ENCODE assay signal across 1 cellular context in genomic region chr2:218406209-218406948, GRCh38.
TF ChIP-seq lines count a peak whose summit lies in the region.

No MANE protein-coding gene starts in this region.

TF ChIP-seq in HepG2, 621 proteins besides CTCF, POLR2A, EP300 and RAD21 (continued from another document and continues in another):
- TF ChIP-seq E2F1 (CRISPR knock-in tag; IDR thresholded peaks at IDR 0.05) (peak; percentile 51; the same call in 1 of the 2 replicates), KAT7 (CRISPR knock-in tag; IDR thresholded peaks at IDR 0.05; ENCODE audit: borderline replicate concordance) (peak; percentile 73; the same call in 1 of the 2 replicates), HNRNPUL1 (IDR thresholded peaks at IDR 0.05; ENCODE audit: low read depth, low read length) (0 out of 2 replicates have a peak, but pooled peaks have one; percentile 42), MAF1 (CRISPR knock-in tag; IDR thresholded peaks at IDR 0.05; ENCODE audit: borderline replicate concordance) (0 out of 2 replicates have a peak, but pooled peaks have one; percentile 4), ZNF839 (CRISPR knock-in tag; IDR thresholded peaks at IDR 0.05; ENCODE audit: borderline replicate concordance) (peak; percentile 86), AKNA (CRISPR knock-in tag; IDR thresholded peaks at IDR 0.05; ENCODE audit: borderline replicate concordance) (no peak), ZNF101 (CRISPR knock-in tag; IDR thresholded peaks at IDR 0.05; ENCODE audit: borderline replicate concordance, low read depth) (no peak), HMGXB3 (CRISPR knock-in tag; IDR thresholded peaks at IDR 0.05; ENCODE audit: borderline replicate concordance) (no peak; the same call in 1 of the 2 replicates), ZNF644 (CRISPR knock-in tag; IDR thresholded peaks at IDR 0.05; ENCODE audit: low read depth) (0 out of 2 replicates have a peak, but pooled peaks have one; percentile 8), TEAD2 (CRISPR knock-in tag; IDR thresholded peaks at IDR 0.05) (no peak), ETS1 (CRISPR knock-in tag; IDR thresholded peaks at IDR 0.05) (no peak), ATF4 (CRISPR knock-in tag; IDR thresholded peaks at IDR 0.05) (0 out of 4 replicates have a peak, but pooled peaks of 1 of the 2 experiments have one; percentile 24), IRF9 (CRISPR knock-in tag; IDR thresholded peaks at IDR 0.05; ENCODE audit: borderline replicate concordance) (no peak; the same call in 1 of the 2 replicates), ZSCAN29 (CRISPR knock-in tag; conservative IDR thresholded peaks at IDR 0.05) (no peak), ZBTB7B (CRISPR knock-in tag; IDR thresholded peaks at IDR 0.05) (peak; percentile 99), ZFY (CRISPR knock-in tag; IDR thresholded peaks at IDR 0.05) (peak; percentile 76), REL (CRISPR knock-in tag; conservative IDR thresholded peaks at IDR 0.05) (no peak), TFDP1 (CRISPR knock-in tag; IDR thresholded peaks at IDR 0.05; ENCODE audit: borderline replicate concordance) (peak; percentile 56; the same call in 1 of the 2 replicates), SRSF1 (optimal IDR thresholded peaks at IDR 0.05; ENCODE audit: low read depth, low read length) (peak; percentile 97), ZNF333 (CRISPR knock-in tag; IDR thresholded peaks at IDR 0.05; ENCODE audit: borderline replicate concordance) (peak; percentile 42; the same call in 1 of the 2 replicates), FIP1L1 (IDR thresholded peaks at IDR 0.05; ENCODE audit: borderline replicate concordance, insufficient read depth, low read depth, low read length) (peak; percentile 90), ZNF639 (CRISPR knock-in tag; conservative IDR thresholded peaks at IDR 0.05) (peak; percentile 9; the same call in 1 of the 2 replicates), ZMYM4 (CRISPR knock-in tag; IDR thresholded peaks at IDR 0.05) (peak; percentile 49), ZNF230 (CRISPR knock-in tag; IDR thresholded peaks at IDR 0.05) (no peak), ZBED4 (CRISPR knock-in tag; IDR thresholded peaks at IDR 0.05; ENCODE audit: borderline replicate concordance) (peak; percentile 34), SRSF9 (IDR thresholded peaks at IDR 0.05; ENCODE audit: borderline replicate concordance, insufficient read depth, low read depth, low read length, poor library complexity, severe bottlenecking) (no peak), ZBTB20 (CRISPR knock-in tag; IDR thresholded peaks at IDR 0.05; ENCODE audit: borderline replicate concordance, low read depth) (no peak; the same call in 1 of the 2 replicates), ZC3H13 (CRISPR knock-in tag; IDR thresholded peaks at IDR 0.05) (peak; percentile 1; the same call in 1 of the 2 replicates)
